ENCODE assay signal across 21 cellular contexts in genomic region chr5:178695560-178695959, GRCh38.
"Had no signal": no experiment of that assay in that cellular context is flagged by ENCODE, and none has a peak within 500 bp of the region (broad histone marks: within the 10 kb centered on the region; RNA-seq: fewer than 3 reads in every experiment).

No MANE protein-coding gene starts in this region.

- H3K27me3 ChIP-seq: heart right ventricle, neural progenitor cell, tibial artery had no signal

- ATAC-seq: heart right ventricle; left colon; sciatic nerve; stimulated activated effector memory CD8-positive, alpha-beta T cell treated with anti-CD3 and anti-CD28 coated beads, Interleukin-12 subunit alpha, Interleukin-12 subunit beta, amount 100 ng/mL, for 72 hours; stimulated activated naive CD8-positive, alpha-beta T cell treated with anti-CD3 and anti-CD28 coated beads, Interleukin-15, amount 100 ng/mL, for 72 hours had no signal

- H3K36me3 ChIP-seq: heart right ventricle, neural progenitor cell, tibial artery had no signal

- DNase-seq: activated CD4-positive, alpha-beta memory T cell treated with anti-CD3 and anti-CD28 coated beads for 36 hours; activated CD4-positive, alpha-beta T cell treated with anti-CD3 and anti-CD28 coated beads for 4 hours; activated CD4-positive, CD25-positive, alpha-beta regulatory T cell; activated naive CD4-positive, alpha-beta T cell treated with anti-CD3 and anti-CD28 coated beads for 36 hours; activated naive CD8-positive, alpha-beta T cell treated with anti-CD3 and anti-CD28 coated beads, Interleukin-2, amount 10 ng/mL, durations not matched to agents 7 days and 5 days; activated T-cell treated with anti-CD3 and anti-CD28 coated beads, Interleukin-2, amount 50 U/mL, for 48 hours; amniotic stem cell; cerebellar nuclear complex; endodermal cell; heart right ventricle; left colon; mesendoderm; naive B cell; small intestine; stimulated activated CD4-positive, alpha-beta T cell treated with anti-CD3 and anti-CD28 coated beads, Interleukin-2, amount 100 ng/mL, for 24 hours; stimulated activated naive CD8-positive, alpha-beta T cell treated with anti-CD3 and anti-CD28 coated beads, Interleukin-15, amount 100 ng/mL, for 72 hours; tibial artery had no signal

- H3K4me1 Mint-ChIP-seq: activated naive CD8-positive, alpha-beta T cell treated with anti-CD3 and anti-CD28 coated beads, Interleukin-2, amount 10 ng/mL, durations not matched to agents 7 days and 5 days; endodermal cell; neural progenitor cell; stimulated activated effector memory CD8-positive, alpha-beta T cell treated with anti-CD3 and anti-CD28 coated beads, Interleukin-12 subunit alpha, Interleukin-12 subunit beta, amount 100 ng/mL, for 72 hours; stimulated activated naive CD8-positive, alpha-beta T cell treated with anti-CD3 and anti-CD28 coated beads, Interleukin-15, amount 100 ng/mL, for 72 hours had no signal

- H3K27ac Mint-ChIP-seq: activated CD4-positive, alpha-beta memory T cell treated with anti-CD3 and anti-CD28 coated beads for 36 hours; activated naive CD4-positive, alpha-beta T cell treated with anti-CD3 and anti-CD28 coated beads for 36 hours; activated naive CD8-positive, alpha-beta T cell treated with anti-CD3 and anti-CD28 coated beads, Interleukin-2, amount 10 ng/mL, durations not matched to agents 7 days and 5 days; endodermal cell; naive B cell; neural progenitor cell; stimulated activated effector memory CD8-positive, alpha-beta T cell treated with anti-CD3 and anti-CD28 coated beads, Interleukin-12 subunit alpha, Interleukin-12 subunit beta, amount 100 ng/mL, for 72 hours had no signal

- H3K4me3 ChIP-seq: coronary artery, heart right ventricle, neural progenitor cell, tibial artery had no signal

- H3K4me1 ChIP-seq: heart right ventricle, neural progenitor cell, tibial artery had no signal

- H3K4me3 Mint-ChIP-seq: activated CD4-positive, alpha-beta memory T cell treated with anti-CD3 and anti-CD28 coated beads for 36 hours; activated naive CD4-positive, alpha-beta T cell treated with anti-CD3 and anti-CD28 coated beads for 36 hours; activated naive CD8-positive, alpha-beta T cell treated with anti-CD3 and anti-CD28 coated beads, Interleukin-2, amount 10 ng/mL, durations not matched to agents 7 days and 5 days; endodermal cell; naive B cell; neural progenitor cell; stimulated activated effector memory CD8-positive, alpha-beta T cell treated with anti-CD3 and anti-CD28 coated beads, Interleukin-12 subunit alpha, Interleukin-12 subunit beta, amount 100 ng/mL, for 72 hours; stimulated activated naive CD8-positive, alpha-beta T cell treated with anti-CD3 and anti-CD28 coated beads, Interleukin-15, amount 100 ng/mL, for 72 hours had no signal

- H3K9me3 Mint-ChIP-seq: stimulated activated effector memory CD8-positive, alpha-beta T cell treated with anti-CD3 and anti-CD28 coated beads, Interleukin-12 subunit alpha, Interleukin-12 subunit beta, amount 100 ng/mL, for 72 hours had no signal

- H3K36me3 Mint-ChIP-seq: neural progenitor cell; stimulated activated effector memory CD8-positive, alpha-beta T cell treated with anti-CD3 and anti-CD28 coated beads, Interleukin-12 subunit alpha, Interleukin-12 subunit beta, amount 100 ng/mL, for 72 hours had no signal

- H3K27ac ChIP-seq: coronary artery, heart right ventricle, neural progenitor cell, tibial artery had no signal
